19 cellular contexts compared by ENCODE assay signal in genomic region chr17:31598388-31598760, GRCh38.
DNase-seq lines count a peak whose midpoint lies in the region; ATAC-seq and TF ChIP-seq lines count a peak whose summit lies in the region.
"Had no signal": no experiment of that assay in that cellular context is flagged by ENCODE, and none has a peak within 500 bp of the region (broad histone marks: within the 10 kb centered on the region; RNA-seq: fewer than 3 reads in every experiment).

No MANE protein-coding gene starts in this region.

- H3K9me3 ChIP-seq in BLaER1 = no peaks in the 10 kb centered on the region
- no peaks in the 10 kb centered on the region for H3K9me3 ChIP-seq in osteoblast (ENCODE audit: low read depth, low read length)
- H3K9me3 ChIP-seq in PC-9 (ENCODE audit: insufficient read depth, low read depth) = no peaks in the 10 kb centered on the region
- H3K9me3 ChIP-seq: breast epithelium, colonic mucosa, gastrocnemius medialis had no signal

- 0 out of 2 replicates have a peak, but pooled peaks cover 5% of the 10 kb centered on the region for H3K36me3 ChIP-seq in BLaER1
- H3K36me3 ChIP-seq in osteoblast (ENCODE audit: insufficient read depth, low read length) = peaks cover 42% of the 10 kb centered on the region
- no peaks in the 10 kb centered on the region; the same call in 1 of the 2 replicates for H3K36me3 ChIP-seq in PC-9 (ENCODE audit: low read depth)
- H3K36me3 ChIP-seq: breast epithelium, colonic mucosa, gastrocnemius medialis had no signal

- no peaks in the 10 kb centered on the region for H3K9me2 ChIP-seq in PC-9 (ENCODE audit: insufficient read depth)

- CTCF ChIA-PET in PC-9 (lab: Charles Lee) = no interaction called here

- TF ChIP-seq CTCF in NB4 (IDR thresholded peaks at IDR 0.05; ENCODE audit: low read depth, low read length) (no peak), fibroblast of mammary gland (conservative IDR thresholded peaks at IDR 0.05; ENCODE audit: control insufficient read depth, insufficient read depth, low read depth, low read length) (no peak), osteoblast (IDR thresholded peaks at IDR 0.05; ENCODE audit: extremely low read depth, low read depth, low read length) (no peak), PC-9 (conservative IDR thresholded peaks at IDR 0.05) (no peak)

- peak overlapping the region; percentile 28; the same call in 1 of the 2 replicates for H3K9ac ChIP-seq in BLaER1

- TF ChIP-seq POLR2A in NB4 (IDR thresholded peaks at IDR 0.05; ENCODE audit: extremely low read depth, insufficient read length) = no peak

- POLR2A ChIA-PET in PC-9 (lab: Charles Lee; ENCODE audit: unreplicated experiment) = no interaction called here

- H3K4me1 ChIP-seq in BLaER1 = peaks cover 64% of the 10 kb centered on the region
- H3K4me1 ChIP-seq in osteoblast (ENCODE audit: insufficient read depth, low read length) = peaks cover 61% of the 10 kb centered on the region
- H3K4me1 ChIP-seq in PC-9 (replicated peaks; ENCODE audit: insufficient read depth) = peaks cover 44% of the 10 kb centered on the region
- H3K4me1 ChIP-seq: colonic mucosa had no signal

- H3K4me2 ChIP-seq in BLaER1 (peak overlapping the region; percentile 92), osteoblast (ENCODE audit: insufficient read depth, low read length) (no peak overlapping the region), PC-9 (no peak overlapping the region)

- H3K79me2 ChIP-seq in osteoblast (ENCODE audit: insufficient read depth, low read length) = peaks cover 25% of the 10 kb centered on the region
- no peaks in the 10 kb centered on the region for H3K79me2 ChIP-seq in PC-9 (ENCODE audit: low read depth)

- H3K27ac ChIP-seq in BLaER1 (peak overlapping the region; percentile 91), osteoblast (ENCODE audit: low read depth, low read length) (peak overlapping the region; percentile 56), PC-9 (no peak overlapping the region)
- H3K27ac ChIP-seq: breast epithelium, colonic mucosa, gastrocnemius medialis had no signal

- H2AFZ ChIP-seq in osteoblast (ENCODE audit: low read length) (no peak overlapping the region), PC-9 (no peak overlapping the region)

- H3K4me3 ChIP-seq in BLaER1 (no peak overlapping the region), NB4 (ENCODE audit: low read depth, low read length) (no peak overlapping the region), fibroblast of mammary gland (ENCODE audit: control insufficient read depth, low read depth, low read length) (no peak overlapping the region), osteoblast (ENCODE audit: insufficient read depth, low read length) (no peak overlapping the region), PC-9 (no peak overlapping the region)
- H3K4me3 ChIP-seq: breast epithelium, colonic mucosa, gastrocnemius medialis had no signal

- no peaks in the 10 kb centered on the region for H3K27me3 ChIP-seq in BLaER1
- H3K27me3 ChIP-seq in osteoblast (ENCODE audit: insufficient read depth, low read length) = no peaks in the 10 kb centered on the region
- no peaks in the 10 kb centered on the region for H3K27me3 ChIP-seq in PC-9 (ENCODE audit: insufficient read depth, low read depth)
- H3K27me3 ChIP-seq: breast epithelium, colonic mucosa, gastrocnemius medialis had no signal

- no TSS peak for BruUV-seq in PC-9 (replicated peaks; lab: Mats Ljungman, UMichigan)

- H3F3A ChIP-seq in PC-9 (ENCODE audit: insufficient read depth, low read depth) = peaks cover 41% of the 10 kb centered on the region

- DNase-seq in NB4 (ENCODE audit: low read depth) (peak; percentile 99), fibroblast of mammary gland (ENCODE audit: low read depth) (peak; percentile 21), osteoblast (ENCODE audit: insufficient read length, low spot score, missing footprints) (peak; percentile 76), NCI-H1930 (lab: John Stamatoyannopoulos, UW) (no peak), mucosa of gallbladder (ENCODE audit: low spot score) (no peak), PC-9 (no peak)
- DNase-seq: activated CD4-positive, alpha-beta T cell treated with anti-CD3 and anti-CD28 coated beads for 36 hours; activated naive CD4-positive, alpha-beta T cell treated with anti-CD3 and anti-CD28 coated beads for 36 hours; activated T-cell treated with anti-CD3 and anti-CD28 coated beads, Interleukin-2, amount 50 U/mL, for 48 hours; colonic mucosa; effector memory CD8-positive, alpha-beta T cell; gastrocnemius medialis; hypothalamus; KBM-7; NCI-H526 had no signal

- no peaks in the 10 kb centered on the region for H4K20me1 ChIP-seq in BLaER1
- H4K20me1 ChIP-seq in osteoblast (ENCODE audit: insufficient read depth, low read length) = no peaks in the 10 kb centered on the region
- no peaks in the 10 kb centered on the region for H4K20me1 ChIP-seq in PC-9 (ENCODE audit: insufficient read depth)

- intact Hi-C loops in PC-9 (cut with micrococcal nuclease; ENCODE audit: unreplicated experiment) = no loop called here

- ATAC-seq in HG02885 (IDR thresholded peaks at IDR 0.05; ENCODE audit: poor library complexity, unreplicated experiment) = no peak
- ATAC-seq: activated CD4-positive, alpha-beta T cell treated with anti-CD3 and anti-CD28 coated beads for 36 hours; effector memory CD8-positive, alpha-beta T cell; esophagus mucosa; gastrocnemius medialis had no signal

Comparison
In these comparisons a context has a peak if more than half of its experiments do, and no peak if none do; other contexts are left out.
1. DNase-seq: peak in NB4 (single experiment), fibroblast of mammary gland (single experiment) and osteoblast (single experiment); none in NCI-H1930 (0 of 2), mucosa of gallbladder (single experiment) and PC-9 (0 of 2).